1 cellular context compared by ENCODE assay signal in genomic region chr17:40027614-40028012, GRCh38.
TF ChIP-seq lines count a peak whose summit lies in the region.

No MANE protein-coding gene starts in this region.

TF ChIP-seq in HepG2, 621 proteins besides CTCF, POLR2A, EP300 and RAD21:
- TF ChIP-seq HNF1B (CRISPR knock-in tag; IDR thresholded peaks at IDR 0.05): no peak
- peak; percentile 54; the same call in 1 of the 2 replicates for TF ChIP-seq ZNF263 (CRISPR knock-in tag; IDR thresholded peaks at IDR 0.05)
